11 cellular contexts compared by ENCODE assay signal in the genomic region with DNA sequence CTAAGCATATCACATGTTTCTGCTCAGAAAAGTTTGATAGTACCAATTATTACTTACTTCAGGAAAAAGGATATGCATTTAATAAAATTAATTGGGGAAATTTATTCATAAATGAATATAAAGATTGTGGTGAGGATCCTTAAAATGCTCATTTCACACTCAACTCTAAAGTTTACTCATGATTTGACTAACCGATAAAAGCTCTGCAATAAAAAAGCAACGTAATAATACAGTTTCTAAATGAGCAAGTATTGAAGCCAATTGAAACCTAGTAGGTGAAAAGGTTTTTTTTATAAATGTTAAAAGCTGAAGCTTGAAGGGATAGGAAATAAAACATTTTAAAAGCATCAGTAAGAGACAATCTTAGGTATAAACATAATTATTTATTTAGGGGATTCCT.
"Had no signal": no experiment of that assay in that cellular context is flagged by ENCODE, and none has a peak within 500 bp of the region (broad histone marks: within the 10 kb centered on the region; RNA-seq: fewer than 3 reads in every experiment).

No MANE protein-coding gene starts in this region.

- DNase-seq: GM23248, GOT3, H7, H9, HCEC 1CT, HFFc6 had no signal

- ATAC-seq: GM23338, HCT116 had no signal

- H2AFZ ChIP-seq: GM23248 had no signal

- H3K9ac ChIP-seq: GM23248 had no signal

- H3K36me3 ChIP-seq: HAP-1 had no signal

- H3K27ac ChIP-seq: GM23248 had no signal

- H3K4me3 ChIP-seq: GM23248, GM23338, HAP-1 had no signal

- FAIRE-seq: H1, H54 had no signal

- H3K4me1 ChIP-seq: HAP-1 had no signal

- H3K4me2 ChIP-seq: GM23338 had no signal

- H3K9me3 ChIP-seq: HAP-1 had no signal
